21 cellular contexts compared by ENCODE assay signal in the genomic region with DNA sequence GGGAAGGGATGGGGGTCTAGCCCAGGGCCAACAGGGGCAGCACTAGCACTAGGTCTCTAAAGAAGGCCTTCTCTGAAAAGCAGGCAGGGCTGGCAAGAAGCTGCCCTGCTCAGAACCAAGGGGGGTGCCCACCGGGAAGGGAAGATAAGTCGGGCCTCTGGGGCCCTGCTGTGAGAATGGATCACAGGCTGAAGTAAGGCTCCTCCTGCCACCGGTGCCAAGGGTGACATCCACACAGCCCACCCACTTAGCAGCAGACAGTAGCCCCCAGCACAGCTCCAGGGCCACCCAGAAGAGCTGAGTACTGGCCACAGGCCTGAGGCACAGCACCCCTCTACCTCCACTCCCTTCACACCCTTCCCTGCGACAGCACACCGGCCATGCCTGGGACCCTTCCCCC. TPM values are rescaled to one million over a fixed set of nuclear protein-coding genes. Genes with fewer than 3 reads are reported as not detected.
DNase-seq lines count a peak whose midpoint lies in the region; ATAC-seq, FAIRE-seq and TF ChIP-seq lines count a peak whose summit lies in the region.
"Had no signal": no experiment of that assay in that cellular context is flagged by ENCODE, and none has a peak within 500 bp of the region (broad histone marks: within the 10 kb centered on the region; RNA-seq: fewer than 3 reads in every experiment).

No MANE protein-coding gene starts in this region.

- H3K9me3 Mint-ChIP-seq in activated T-cell treated with anti-CD3 and anti-CD28 coated beads, Interleukin-2, amount 50 U/mL, for 24 hours, result no peaks in the 10 kb centered on the region
- H3K9me3 Mint-ChIP-seq: stimulated activated memory B cell treated with anti-CD40 and anti-IgM and Interleukin-4, amounts not matched to agents 10 μg/mL and 1 μg/mL and 100 μg/mL, for 72 hours had no signal

- H3K36me3 Mint-ChIP-seq in activated T-cell treated with anti-CD3 and anti-CD28 coated beads, Interleukin-2, amount 50 U/mL, for 24 hours (ENCODE audit: low read depth), result peaks cover 1% of the 10 kb centered on the region

- H3K4me3 ChIP-seq in adrenal gland, result no peak overlapping the region
- no peak overlapping the region for H3K4me3 ChIP-seq in lower lobe of right lung
- H3K4me3 ChIP-seq in stomach, result no peak overlapping the region
- H3K4me3 ChIP-seq: transverse colon had no signal

- H3K27ac Mint-ChIP-seq in activated T-cell treated with anti-CD3 and anti-CD28 coated beads, Interleukin-2, amount 50 U/mL, for 24 hours, result peak overlapping the region; percentile 22
- H3K27ac Mint-ChIP-seq: stimulated activated memory B cell treated with anti-CD40 and anti-IgM and Interleukin-4, amounts not matched to agents 10 μg/mL and 1 μg/mL and 100 μg/mL, for 72 hours had no signal

- H3K4me1 ChIP-seq in adrenal gland (replicated peaks in 1 of 2) (peaks cover 34 to 64% of the 10 kb centered on the region in 2 donors), lower lobe of right lung (peaks cover 67% of the 10 kb centered on the region), stomach (peaks cover 29 to 91% (median 76%) of the 10 kb centered on the region in 4 donors)

- H3K4me1 Mint-ChIP-seq in activated T-cell treated with anti-CD3 and anti-CD28 coated beads, Interleukin-2, amount 50 U/mL, for 24 hours (ENCODE audit: low read depth), result peaks cover 50% of the 10 kb centered on the region

- no peak for TF ChIP-seq POLR2A in adrenal gland (IDR thresholded peaks at IDR 0.05)
- TF ChIP-seq POLR2A in stomach (IDR thresholded peaks at IDR 0.05), result no peak

- WGBS in adrenal gland, 4 donors, result 81 to 93% (median 86%) methylated on average over 5 of the region's 5 CpGs
- WGBS in stomach, 5 donors, result 68 to 87% (median 76%) methylated on average over 5 of the region's 5 CpGs

- H3K36me3 ChIP-seq in adrenal gland (replicated peaks in 1 of 2) (no peaks in the 10 kb centered on the region), lower lobe of right lung (no peaks in the 10 kb centered on the region), stomach (no peaks in the 10 kb centered on the region)
- H3K36me3 ChIP-seq: transverse colon had no signal

- no peak for TF ChIP-seq EP300 in stomach (IDR thresholded peaks at IDR 0.05)

- no peak for ATAC-seq in lower lobe of right lung
- ATAC-seq: stimulated activated memory B cell treated with anti-CD40 and anti-IgM and Interleukin-4, amounts not matched to agents 10 μg/mL and 1 μg/mL and 100 μg/mL, for 72 hours had no signal

- H3K27ac ChIP-seq in adrenal gland, result peak overlapping the region in 3 of 5 donors; percentile 54 to 92 (median 87)
- peak overlapping the region; percentile 70 for H3K27ac ChIP-seq in lower lobe of right lung
- H3K27ac ChIP-seq in stomach, result peak overlapping the region in 3 of 5 donors; percentile 62 to 84 (median 69)
- H3K27ac ChIP-seq: parathyroid adenoma had no signal

- TF ChIP-seq CTCF in adrenal gland (IDR thresholded peaks at IDR 0.05), result no peak
- TF ChIP-seq CTCF in lower lobe of right lung (IDR thresholded peaks at IDR 0.05), result no peak
- TF ChIP-seq CTCF in stomach (IDR thresholded peaks at IDR 0.05), result no peak

- H3K9me3 ChIP-seq in adrenal gland (replicated peaks in 1 of 3), result no peaks in the 10 kb centered on the region
- no peaks in the 10 kb centered on the region for H3K9me3 ChIP-seq in lower lobe of right lung
- H3K9me3 ChIP-seq in stomach, result no peaks in the 10 kb centered on the region
- H3K9me3 ChIP-seq: transverse colon had no signal

- no peak overlapping the region for H3K4me3 Mint-ChIP-seq in activated T-cell treated with anti-CD3 and anti-CD28 coated beads, Interleukin-2, amount 50 U/mL, for 24 hours
- H3K4me3 Mint-ChIP-seq: stimulated activated memory B cell treated with anti-CD40 and anti-IgM and Interleukin-4, amounts not matched to agents 10 μg/mL and 1 μg/mL and 100 μg/mL, for 72 hours had no signal

- no peak for DNase-seq in activated T-cell treated with anti-CD3 and anti-CD28 coated beads, Interleukin-2, amount 50 U/mL, for 24 hours
- no peak for DNase-seq in activated T-cell treated with anti-CD3 and anti-CD28 coated beads, Interleukin-2, amount 50 U/mL, for 1 hour
- no peak for DNase-seq in adrenal gland
- no peak for DNase-seq in lower lobe of right lung
- DNase-seq in stomach, result no peak
- no peak for DNase-seq in GM19239 (ENCODE audit: insufficient read length, low spot score)
- no peak for DNase-seq in stimulated activated CD4-positive, alpha-beta T cell treated with anti-CD3 and anti-CD28 coated beads, Interleukin-2, amount 100 ng/mL, for 24 hours
- no peak for DNase-seq in dedifferentiated amniotic fluid mesenchymal stem cell (ENCODE audit: extremely low spot score)
- DNase-seq: activated CD4-positive, CD25-positive, alpha-beta regulatory T cell; activated effector memory CD4-positive, alpha-beta T cell treated with Interleukin-2 at 50 U/mL for 16 hours; amygdala; DND-41; NCI-H345; SIG-M5; stimulated activated CD4-positive, alpha-beta T cell treated with anti-CD3 and anti-CD28 coated beads, Interleukin-12 subunit alpha, Interleukin-12 subunit beta, amount 100 ng/mL, for 4 hours; transverse colon had no signal

- H3K27me3 ChIP-seq in adrenal gland, result no peaks in the 10 kb centered on the region
- no peaks in the 10 kb centered on the region for H3K27me3 ChIP-seq in lower lobe of right lung (ENCODE audit: low read depth)
- no peaks in the 10 kb centered on the region for H3K27me3 ChIP-seq in stomach
- H3K27me3 ChIP-seq: transverse colon had no signal

- FAIRE-seq in GM19239 (lab: Jason Lieb, UNC), result no peak
- FAIRE-seq: endometrium, GM18507, HTR-8/SVneo had no signal

- no peaks in the 10 kb centered on the region for H3K27me3 Mint-ChIP-seq in activated T-cell treated with anti-CD3 and anti-CD28 coated beads, Interleukin-2, amount 50 U/mL, for 24 hours
- H3K27me3 Mint-ChIP-seq: stimulated activated memory B cell treated with anti-CD40 and anti-IgM and Interleukin-4, amounts not matched to agents 10 μg/mL and 1 μg/mL and 100 μg/mL, for 72 hours had no signal

- intact Hi-C loops in adrenal gland (cut with DNase I), result loop anchor here (5.0 to 10.0 kb wide), 2 partner anchors 49 to 51 kb away; no protein-coding TSS in a partner anchor
- intact Hi-C loops in lower lobe of right lung (cut with DNase I), result no loop called here
- intact Hi-C loops in stomach (cut with DNase I; ENCODE audit: low total_unique reads), result loop anchor here (5.0 kb wide), 1 partner anchor 34 kb away; no protein-coding TSS in a partner anchor

RNA-seq across cellular contexts. Expression of a gene that starts 5.9 kb away (rescaled TPM):
- total RNA-seq in adrenal gland, result 10 to 100 TPM in 7 of 8 donors, 1 to 10 TPM in 1; 9.8 to 28.3 (median 15.2) TPM
- polyA plus RNA-seq in adrenal gland, result 10 to 100 TPM in 1 of 3 donors, 1 to 10 TPM in 2; 1.8 to 14.3 (median 9.1) TPM
- 19.7 TPM for total RNA-seq in lower lobe of right lung
- total RNA-seq in stomach, result 10 to 100 TPM in 3 of 5 donors, 1 to 10 TPM in 2; 8.0 to 88.7 (median 13.5) TPM
- polyA plus RNA-seq in stomach, result 10 to 100 TPM in 1 of 3 donors, 1 to 10 TPM in 2; 4.1 to 12.7 (median 8.1) TPM

RNA-seq across cellular contexts. Expression of a gene that starts 27.4 kb away (rescaled TPM):
- 100 to 1,000 TPM; 171 to 463 (median 265) TPM for total RNA-seq in adrenal gland
- 100 to 1,000 TPM in 2 of 3 donors, 10 to 100 TPM in 1; 26.3 to 816 (median 417) TPM for polyA plus RNA-seq in adrenal gland
- 195 TPM for total RNA-seq in lower lobe of right lung
- 100 to 1,000 TPM in 4 of 5 donors, 10 to 100 TPM in 1; 87.8 to 819 (median 197) TPM for total RNA-seq in stomach
- polyA plus RNA-seq in stomach, result 100 to 1,000 TPM; 157 to 254 (median 249) TPM

RNA-seq across cellular contexts. Expression of a gene that starts 41.7 kb away (rescaled TPM):
- total RNA-seq in adrenal gland, result 100 to 1,000 TPM in 3 of 8 donors, 10 to 100 TPM in 5; 72.4 to 165 (median 87.5) TPM
- polyA plus RNA-seq in adrenal gland, result 100 to 1,000 TPM in 1 of 3 donors, 10 to 100 TPM in 2; 74.2 to 120 (median 79.4) TPM
- total RNA-seq in lower lobe of right lung, result 71.9 TPM
- 100 to 1,000 TPM in 2 of 5 donors, 10 to 100 TPM in 3; 30.8 to 513 (median 55.4) TPM for total RNA-seq in stomach
- 100 to 1,000 TPM in 1 of 3 donors, 10 to 100 TPM in 2; 71.0 to 131 (median 84.5) TPM for polyA plus RNA-seq in stomach

RNA-seq across cellular contexts. Expression of a gene that starts 55.7 kb away (rescaled TPM):
- total RNA-seq in adrenal gland, result 1,000 to 10,000 TPM in 6 of 8 donors, 100 to 1,000 TPM in 2; 781 to 1,331 (median 1,042) TPM
- 1,000 to 10,000 TPM in 2 of 3 donors, 100 to 1,000 TPM in 1; 950 to 1,900 (median 1,669) TPM for polyA plus RNA-seq in adrenal gland
- total RNA-seq in lower lobe of right lung, result 884 TPM
- total RNA-seq in stomach, result 100 to 1,000 TPM in 4 of 5 donors, 10 to 100 TPM in 1; 84.3 to 596 (median 358) TPM
- polyA plus RNA-seq in stomach, result 1,000 to 10,000 TPM; 1,291 to 1,681 (median 1,311) TPM
